Comparison of ENCODE assay signal across 9 cellular contexts in genomic region chr10:116947838-116948529, GRCh38. TPM values are rescaled to one million over a fixed set of nuclear protein-coding genes. Genes with fewer than 3 reads are reported as not detected.
A peak's percentile ranks its signal among the peaks of the same experiment; 100 is the strongest.
DNase-seq lines count a peak whose midpoint lies in the region; ATAC-seq and TF ChIP-seq lines count a peak whose summit lies in the region.
"Had no signal": no experiment of that assay in that cellular context is flagged by ENCODE, and none has a peak within 500 bp of the region (broad histone marks: within the 10 kb centered on the region; RNA-seq: fewer than 3 reads in every experiment).

No MANE protein-coding gene starts in this region.

- no peaks in the 10 kb centered on the region for H3K27me3 ChIP-seq in left ventricle myocardium inferior (ENCODE audit: low read depth)
- no peaks in the 10 kb centered on the region for H3K27me3 ChIP-seq in SJSA1 (replicated peaks)
- no peaks in the 10 kb centered on the region for H3K27me3 ChIP-seq in upper lobe of right lung
- H3K27me3 ChIP-seq in ascending aorta, result no peaks in the 10 kb centered on the region

- H3K4me1 ChIP-seq in left ventricle myocardium inferior (peaks cover 9% of the 10 kb centered on the region), SJSA1 (replicated peaks) (peaks cover 21% of the 10 kb centered on the region), upper lobe of right lung (peaks cover 13% of the 10 kb centered on the region), ascending aorta (no peaks in the 10 kb centered on the region)

- no peak overlapping the region for H3K4me3 ChIP-seq in left ventricle myocardium inferior
- no peak overlapping the region for H3K4me3 ChIP-seq in SJSA1
- H3K4me3 ChIP-seq in upper lobe of right lung, result no peak overlapping the region
- no peak overlapping the region for H3K4me3 ChIP-seq in ascending aorta

- no peak for DNase-seq in Right ventricle myocardium inferior (ENCODE audit: missing footprints)
- no peak for DNase-seq in left ventricle myocardium inferior
- peak; percentile 68 to 84 for DNase-seq in SJSA1 (ENCODE audit: low read depth in 1 of 2, low spot score in 2 of 2)
- peak; percentile 26 for DNase-seq in glomerular visceral epithelial cell (ENCODE audit: extremely low spot score)
- DNase-seq in upper lobe of right lung, result no peak
- DNase-seq in ascending aorta (ENCODE audit: low spot score in 2 of 2), result no peak
- DNase-seq in NCI-H187 (lab: John Stamatoyannopoulos, UW), result no peak
- DNase-seq: activated CD8-positive, alpha-beta T cell treated with anti-CD3 and anti-CD28 coated beads for 36 hours had no signal

- ATAC-seq in Right ventricle myocardium inferior (peak; percentile 52), upper lobe of right lung (peak; percentile 71), GM21381 (IDR thresholded peaks at IDR 0.05; ENCODE audit: unreplicated experiment) (no peak)
- ATAC-seq: activated CD8-positive, alpha-beta T cell treated with anti-CD3 and anti-CD28 coated beads for 36 hours had no signal

- intact Hi-C loops in Right ventricle myocardium inferior (cut with DNase I), result no loop called here
- intact Hi-C loops in left ventricle myocardium inferior (cut with micrococcal nuclease), result no loop called here
- intact Hi-C loops in upper lobe of right lung (cut with DNase I), result no loop called here
- intact Hi-C loops in ascending aorta (cut with DNase I), result no loop called here

- peaks cover 8% of the 10 kb centered on the region for H3K36me3 ChIP-seq in left ventricle myocardium inferior
- peaks cover 30% of the 10 kb centered on the region for H3K36me3 ChIP-seq in SJSA1
- H3K36me3 ChIP-seq in upper lobe of right lung, result no peaks in the 10 kb centered on the region
- H3K36me3 ChIP-seq in ascending aorta, result no peaks in the 10 kb centered on the region

- H3K27ac ChIP-seq in left ventricle myocardium inferior (replicated peaks), result no peak overlapping the region
- peak overlapping the region; percentile 97 for H3K27ac ChIP-seq in SJSA1
- H3K27ac ChIP-seq in upper lobe of right lung, result no peak overlapping the region
- no peak overlapping the region for H3K27ac ChIP-seq in ascending aorta

- TF ChIP-seq CTCF in left ventricle myocardium inferior (IDR thresholded peaks at IDR 0.05; ENCODE audit: borderline replicate concordance), result no peak
- TF ChIP-seq CTCF in upper lobe of right lung (IDR thresholded peaks at IDR 0.05), result no peak
- TF ChIP-seq CTCF in ascending aorta (IDR thresholded peaks at IDR 0.05), result no peak

- H3K9me3 ChIP-seq in left ventricle myocardium inferior (replicated peaks) (no peaks in the 10 kb centered on the region), SJSA1 (replicated peaks) (no peaks in the 10 kb centered on the region), upper lobe of right lung (no peaks in the 10 kb centered on the region), ascending aorta (no peaks in the 10 kb centered on the region)

RNA-seq across cellular contexts. Expression of gene SHTN1, which starts 57.0 kb away (rescaled TPM):
- total RNA-seq in Right ventricle myocardium inferior (3.7 TPM), left ventricle myocardium inferior (2.0 TPM), upper lobe of right lung (40.4 TPM), ascending aorta (3.0 TPM)
- total RNA-seq in SJSA1 (2014; rRNA removed; shearing (Covaris generic)), result 5.5 and 6.5 TPM in 2 replicates
- total RNA-seq: activated CD8-positive, alpha-beta T cell treated with anti-CD3 and anti-CD28 coated beads for 36 hours had no signal

Comparison
In these comparisons a context has a peak if more than half of its experiments do, and no peak if none do; other contexts are left out.
1. DNase-seq: peak in SJSA1 (2 of 2) and glomerular visceral epithelial cell (single experiment); none in Right ventricle myocardium inferior (single experiment), left ventricle myocardium inferior (single experiment), upper lobe of right lung (single experiment), ascending aorta (0 of 2) and NCI-H187 (0 of 2).